8 cellular contexts compared by ENCODE assay signal in the genomic region with DNA sequence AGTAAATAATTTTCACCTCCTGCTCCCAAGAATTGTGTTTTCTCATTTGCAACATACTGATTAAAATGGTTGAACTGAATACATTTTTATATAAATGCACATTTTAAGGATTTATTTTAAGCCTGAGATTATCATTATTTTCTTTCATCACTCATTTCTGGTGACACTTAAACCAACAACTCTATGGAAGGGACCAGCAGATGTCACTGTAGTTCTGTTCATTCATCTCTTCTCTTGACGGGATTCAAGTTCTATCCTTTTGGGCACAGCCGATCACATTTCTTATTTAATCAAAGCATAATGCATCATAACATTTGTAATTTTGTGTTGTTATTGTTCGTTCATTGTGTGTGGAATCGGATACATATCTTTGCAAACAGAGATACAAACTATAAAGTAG.
DNase-seq lines count a peak whose midpoint lies in the region; ATAC-seq and TF ChIP-seq lines count a peak whose summit lies in the region.

No MANE protein-coding gene starts in this region.

- peak in 5 of 6 experiments; percentile 24 to 71 (median 66) for TF ChIP-seq CTCF in Peyer's patch (IDR thresholded peaks at IDR 0.05)

- H3K9me3 ChIP-seq in Peyer's patch: no peaks in the 10 kb centered on the region

- no peaks in the 10 kb centered on the region for H3K4me1 ChIP-seq in Peyer's patch

- no peaks in the 10 kb centered on the region for H3K36me3 ChIP-seq in Peyer's patch

- H3K27ac ChIP-seq in Peyer's patch: no peak overlapping the region

- ATAC-seq in GM19455 (IDR thresholded peaks at IDR 0.05; ENCODE audit: unreplicated experiment) (no peak), GM21737 (IDR thresholded peaks at IDR 0.05; ENCODE audit: unreplicated experiment) (no peak)

- no peak overlapping the region for H3K4me3 ChIP-seq in Peyer's patch

- peak; percentile 11 for DNase-seq in NCI-H510A treated with DMSO at 0.1 percent for 48 hours (lab: John Stamatoyannopoulos, UW)
- DNase-seq in NCI-H510A (lab: John Stamatoyannopoulos, UW): no peak
- no peak for DNase-seq in Peyer's patch
- DNase-seq in fibroblast of the conjunctiva (ENCODE audit: low read depth): peak; percentile 49
- peak; percentile 41 for DNase-seq in pulmonary artery endothelial cell (ENCODE audit: low read depth, low spot score)
- no peak for DNase-seq in GF-D8 (lab: John Stamatoyannopoulos, UW)

- TF ChIP-seq POLR2A in Peyer's patch (IDR thresholded peaks at IDR 0.05): no peak

- no peaks in the 10 kb centered on the region for H3K27me3 ChIP-seq in Peyer's patch

Comparison
In these comparisons a context has a peak if more than half of its experiments do, and no peak if none do; other contexts are left out.
1. DNase-seq: peak in NCI-H510A treated with DMSO at 0.1 percent for 48 hours (single experiment), fibroblast of the conjunctiva (single experiment) and pulmonary artery endothelial cell (single experiment); none in NCI-H510A (single experiment), Peyer's patch (0 of 3) and GF-D8 (single experiment).